Comparison of ENCODE assay signal across 16 cellular contexts in genomic region chr13:86960876-86961275, GRCh38.
"Had no signal": no experiment of that assay in that cellular context is flagged by ENCODE, and none has a peak within 500 bp of the region (broad histone marks: within the 10 kb centered on the region; RNA-seq: fewer than 3 reads in every experiment).

No MANE protein-coding gene starts in this region.

- H3K4me1 ChIP-seq: gastrocnemius medialis, left ventricle myocardium inferior, suprapubic skin, transverse colon, uterus had no signal

- DNase-seq: activated CD4-positive, alpha-beta T cell treated with anti-CD3 and anti-CD28 coated beads for 36 hours; activated CD4-positive, alpha-beta T cell treated with anti-CD3 and anti-CD28 coated beads, Interleukin-2, amount 50 U/mL, for 48 hours; activated naive CD8-positive, alpha-beta T cell treated with anti-CD3 and anti-CD28 coated beads, Interleukin-2, amount 10 ng/mL, durations not matched to agents 7 days and 5 days; effector CD4-positive, alpha-beta T cell; gastrocnemius medialis; head of caudate nucleus; left ventricle myocardium inferior; nephron progenitor cell; nucleus accumbens; posterior cingulate gyrus; stimulated activated CD4-positive, alpha-beta T cell treated with anti-CD3 and anti-CD28 coated beads, Interleukin-12 subunit alpha, Interleukin-12 subunit beta, amount 100 ng/mL, for 4 hours; stimulated activated CD4-positive, alpha-beta T cell treated with anti-CD3 and anti-CD28 coated beads, Interleukin-1b, Interleukin-23, amount 100 ng/mL, for 48 hours; T-cell; transverse colon; uterus had no signal

- H3K4me3 ChIP-seq: gastrocnemius medialis, left ventricle myocardium inferior, suprapubic skin, transverse colon, uterus had no signal

- H3K27me3 ChIP-seq: gastrocnemius medialis, suprapubic skin, transverse colon, uterus had no signal

- H3K9me3 ChIP-seq: gastrocnemius medialis, uterus had no signal

- H3K36me3 ChIP-seq: gastrocnemius medialis, left ventricle myocardium inferior, suprapubic skin, transverse colon, uterus had no signal

- H3K27ac ChIP-seq: gastrocnemius medialis, left ventricle myocardium inferior, suprapubic skin, transverse colon, uterus had no signal
